In genomic region chr9:35054185-35054835, GRCh38 we compare ENCODE assay signal across 2 cellular contexts.
TF ChIP-seq lines count a peak whose summit lies in the region.

No MANE protein-coding gene starts in this region.

TF ChIP-seq in SK-N-SH, 30 proteins besides CTCF, POLR2A, EP300 and RAD21 (continued from another document):
- TF ChIP-seq POLR2AphosphoS5 (IDR thresholded peaks at IDR 0.05; ENCODE audit: low read depth, low read length) = 0 out of 2 replicates have a peak, but pooled peaks have one; percentile 9

TF ChIP-seq in SK-N-SH treated with all-trans-retinoic acid at 6 μM for 48 hours, 23 proteins besides CTCF, POLR2A, EP300 and RAD21 (continued from another document):
- no peak for TF ChIP-seq PATZ1 (CRISPR knock-in tag; IDR thresholded peaks at IDR 0.05; ENCODE audit: borderline replicate concordance)
- TF ChIP-seq ESRRG (CRISPR knock-in tag; IDR thresholded peaks at IDR 0.05) = no peak
- TF ChIP-seq RARB (CRISPR knock-in tag; IDR thresholded peaks at IDR 0.05) = no peak
- TF ChIP-seq CSRNP3 (CRISPR knock-in tag; IDR thresholded peaks at IDR 0.05) = no peak
- TF ChIP-seq TSHZ2 (CRISPR knock-in tag; IDR thresholded peaks at IDR 0.05) = no peak
- TF ChIP-seq ZNF8 (CRISPR knock-in tag; IDR thresholded peaks at IDR 0.05) = no peak
- no peak for TF ChIP-seq ZFP3 (CRISPR knock-in tag; IDR thresholded peaks at IDR 0.05)
- no peak for TF ChIP-seq ZNF565 (CRISPR knock-in tag; conservative IDR thresholded peaks at IDR 0.05; ENCODE audit: low read depth)
- no peak for TF ChIP-seq CSDC2 (CRISPR knock-in tag; IDR thresholded peaks at IDR 0.05)
- TF ChIP-seq POU6F1 (CRISPR knock-in tag; IDR thresholded peaks at IDR 0.05; ENCODE audit: borderline replicate concordance, low read depth) = no peak
- TF ChIP-seq GLIS3 (CRISPR knock-in tag; IDR thresholded peaks at IDR 0.05) = no peak
- TF ChIP-seq TOX (CRISPR knock-in tag; IDR thresholded peaks at IDR 0.05; ENCODE audit: borderline replicate concordance) = no peak
- TF ChIP-seq ISL1 (CRISPR knock-in tag; IDR thresholded peaks at IDR 0.05) = no peak
- TF ChIP-seq SNAI2 (CRISPR knock-in tag; IDR thresholded peaks at IDR 0.05) = no peak
- TF ChIP-seq ARNTL (CRISPR knock-in tag; IDR thresholded peaks at IDR 0.05; ENCODE audit: borderline replicate concordance, low read depth) = no peak
- TF ChIP-seq TCF4 (CRISPR knock-in tag; IDR thresholded peaks at IDR 0.05; ENCODE audit: borderline replicate concordance) = no peak
- TF ChIP-seq PPARA (CRISPR knock-in tag; IDR thresholded peaks at IDR 0.05; ENCODE audit: borderline replicate concordance) = no peak
- no peak for TF ChIP-seq BACH2 (CRISPR knock-in tag; IDR thresholded peaks at IDR 0.05; ENCODE audit: borderline replicate concordance)
- TF ChIP-seq OSR1 (CRISPR knock-in tag; IDR thresholded peaks at IDR 0.05) = no peak
